ENCODE assay signal across 25 cellular contexts in genomic region chr20:25493137-25493536, GRCh38.
"Had no signal": no experiment of that assay in that cellular context is flagged by ENCODE, and none has a peak within 500 bp of the region (broad histone marks: within the 10 kb centered on the region; RNA-seq: fewer than 3 reads in every experiment).

No MANE protein-coding gene starts in this region.

- H3K9ac ChIP-seq: parathyroid adenoma had no signal

- FAIRE-seq: colon, keratinocyte had no signal

- DNase-seq: dorsolateral prefrontal cortex; effector CD4-positive, alpha-beta T cell; foreskin fibroblast; gastrocnemius medialis; head of caudate nucleus; lower lobe of right lung; naive thymus-derived CD8-positive, alpha-beta T cell; stimulated activated CD4-positive, alpha-beta T cell treated with anti-CD3 and anti-CD28 coated beads, Interleukin-12 subunit alpha, Interleukin-12 subunit beta, amount 100 ng/mL, for 4 hours; stimulated activated CD4-positive, alpha-beta T cell treated with anti-CD3 and anti-CD28 coated beads, Interleukin-1b, Interleukin-23, amount 100 ng/mL, for 48 hours; stimulated activated CD4-positive, alpha-beta T cell treated with anti-CD3 and anti-CD28 coated beads, Interleukin-4, amount 100 ng/mL, for 1 hour; stimulated activated CD8-positive, alpha-beta memory T cell treated with anti-CD3 and anti-CD28 coated beads, Interleukin-4, amount 100 ng/mL, for 48 hours; stimulated activated naive CD4-positive, alpha-beta T cell; stimulated activated naive CD8-positive, alpha-beta T cell treated with anti-CD3 and anti-CD28 coated beads, Interleukin-15, amount 100 ng/mL, for 72 hours; transverse colon had no signal

- H3K4me3 Mint-ChIP-seq: naive thymus-derived CD8-positive, alpha-beta T cell; neural crest cell; stimulated activated naive CD8-positive, alpha-beta T cell treated with anti-CD3 and anti-CD28 coated beads, Interleukin-15, amount 100 ng/mL, for 72 hours had no signal

- H3K9me3 ChIP-seq: gastrocnemius medialis, lower lobe of right lung, suprapubic skin, transverse colon had no signal

- H3K4me1 ChIP-seq: gastrocnemius medialis, lower lobe of right lung, transverse colon had no signal

- ATAC-seq: esophagus mucosa; gastrocnemius medialis; left lobe of liver; lower lobe of right lung; naive thymus-derived CD8-positive, alpha-beta T cell; sciatic nerve had no signal

- H3K27ac Mint-ChIP-seq: naive thymus-derived CD8-positive, alpha-beta T cell had no signal

- H3K27ac ChIP-seq: dorsolateral prefrontal cortex, epithelial cell of prostate, gastrocnemius medialis, lower lobe of right lung, parathyroid adenoma, suprapubic skin, transverse colon had no signal

- H3K4me3 ChIP-seq: dorsolateral prefrontal cortex, gastrocnemius medialis, lower lobe of right lung, smooth muscle cell, suprapubic skin, transverse colon had no signal

- H3K36me3 ChIP-seq: gastrocnemius medialis, transverse colon had no signal

- H3K27me3 Mint-ChIP-seq: naive thymus-derived CD8-positive, alpha-beta T cell; progenitor cell of endocrine pancreas; stimulated activated naive CD8-positive, alpha-beta T cell treated with anti-CD3 and anti-CD28 coated beads, Interleukin-15, amount 100 ng/mL, for 72 hours had no signal

- H3K4me1 Mint-ChIP-seq: naive thymus-derived CD8-positive, alpha-beta T cell; neural crest cell; stimulated activated naive CD8-positive, alpha-beta T cell treated with anti-CD3 and anti-CD28 coated beads, Interleukin-15, amount 100 ng/mL, for 72 hours had no signal

- H3K36me3 Mint-ChIP-seq: naive thymus-derived CD8-positive, alpha-beta T cell had no signal

- H3K9me3 Mint-ChIP-seq: naive thymus-derived CD8-positive, alpha-beta T cell; neural crest cell; stimulated activated naive CD8-positive, alpha-beta T cell treated with anti-CD3 and anti-CD28 coated beads, Interleukin-15, amount 100 ng/mL, for 72 hours had no signal
